17 cellular contexts compared by ENCODE assay signal in genomic region chr18:14949800-14950415, GRCh38.
DNase-seq lines count a peak whose midpoint lies in the region; ATAC-seq and TF ChIP-seq lines count a peak whose summit lies in the region.
"Had no signal": no experiment of that assay in that cellular context is flagged by ENCODE, and none has a peak within 500 bp of the region (broad histone marks: within the 10 kb centered on the region; RNA-seq: fewer than 3 reads in every experiment).

No MANE protein-coding gene starts in this region.

- intact Hi-C loops in PC-3 (cut with micrococcal nuclease) = loop anchor here (1.0 kb wide), 1 partner anchor 16 kb away; no protein-coding TSS in a partner anchor

- no peaks in the 10 kb centered on the region for H3F3A ChIP-seq in PC-3 (ENCODE audit: low read length, unreplicated experiment)

- no peak overlapping the region for H3K4me3 ChIP-seq in PC-3 (ENCODE audit: low read length)
- H3K4me3 ChIP-seq: BLaER1 had no signal

- peak; percentile 84 for ATAC-seq in PC-3
- ATAC-seq: CD8-positive, alpha-beta T cell; HepG2 had no signal

- no peak overlapping the region for H3K9ac ChIP-seq in PC-3 (ENCODE audit: low read length)
- H3K9ac ChIP-seq: BLaER1 had no signal

- no peak for TF ChIP-seq CTCF in PC-3 (conservative IDR thresholded peaks at IDR 0.05; ENCODE audit: low read depth, low read length)
- TF ChIP-seq CTCF in GM13977 (IDR thresholded peaks at IDR 0.05; ENCODE audit: extremely low read depth, insufficient read depth, missing control alignments) = no peak

- DNase-seq in M059J (ENCODE audit: low read depth) (peak; percentile 79), PC-3 (peak; percentile 69), fibroblast of gingiva (ENCODE audit: low read depth) (peak; percentile 58), ureter (ENCODE audit: low spot score) (peak; percentile 7), CD1c-positive myeloid dendritic cell (ENCODE audit: extremely low spot score) (no peak), GM13977 (ENCODE audit: low spot score) (no peak)
- no peak for DNase-seq in activated naive CD4-positive, alpha-beta T cell treated with anti-CD3 and anti-CD28 coated beads, Interleukin-2, amount 50 U/mL, for 16 hours
- DNase-seq: CD8-positive, alpha-beta T cell; DMS53; EL; KG1; NCI-H1436; NCI-H1930; NK-92 treated with Interleukin-12 subunit alpha and Interleukin-12 subunit beta, amount 100 ng/mL, for 24 hours had no signal

- no peaks in the 10 kb centered on the region for H4K20me1 ChIP-seq in PC-3 (ENCODE audit: low read length)
- H4K20me1 ChIP-seq: BLaER1 had no signal

- H3K9me2 ChIP-seq in PC-3 (replicated peaks; ENCODE audit: low read length) = no peaks in the 10 kb centered on the region; the same call in 1 of the 2 replicates

- H3K27ac ChIP-seq in PC-3 (ENCODE audit: low read length) = no peak overlapping the region
- H3K27ac ChIP-seq: BLaER1, RWPE1 had no signal

- POLR2A ChIA-PET in PC-3 (lab: Charles Lee; ENCODE audit: unreplicated experiment) = no interaction called here

- H3K4me1 ChIP-seq in PC-3 (ENCODE audit: insufficient read depth, low read length) = peaks cover 12% of the 10 kb centered on the region
- H3K4me1 ChIP-seq: BLaER1 had no signal

- H2AFZ ChIP-seq in PC-3 (ENCODE audit: low read length) = 0 out of 2 replicates have a peak overlapping the region, but pooled peaks have one; percentile 12

- no peaks in the 10 kb centered on the region for H3K9me3 ChIP-seq in PC-3 (ENCODE audit: low read length)
- H3K9me3 ChIP-seq: BLaER1 had no signal

- in situ Hi-C loops in GM13977 (cut with MboI; ENCODE audit: low pct_unique_long_range_greater_than_20kb, low sequenced_read_pairs, unreplicated experiment) = no loop called here

- H3K27me3 ChIP-seq in PC-3 (ENCODE audit: low read length) = no peaks in the 10 kb centered on the region
- H3K27me3 ChIP-seq: BLaER1 had no signal

- H3K79me2 ChIP-seq in PC-3 (ENCODE audit: low read length) = no peaks in the 10 kb centered on the region

- CTCF ChIA-PET in PC-3 (lab: Charles Lee) = no interaction called here

- H3K4me2 ChIP-seq in PC-3 (ENCODE audit: low read length) = no peak overlapping the region; the same call in 1 of the 2 replicates
- H3K4me2 ChIP-seq: BLaER1 had no signal

- no peaks in the 10 kb centered on the region for H3K36me3 ChIP-seq in PC-3 (ENCODE audit: low read depth, low read length)
- H3K36me3 ChIP-seq: BLaER1 had no signal

- BruUV-seq in PC-3 (replicated peaks; lab: Mats Ljungman, UMichigan) = no TSS peak

Comparison
In these comparisons a context has a peak if more than half of its experiments do, and no peak if none do; other contexts are left out.
1. DNase-seq: peak in M059J (single experiment), PC-3 (single experiment), fibroblast of gingiva (single experiment) and ureter (single experiment); none in CD1c-positive myeloid dendritic cell (single experiment), activated naive CD4-positive, alpha-beta T cell treated with anti-CD3 and anti-CD28 coated beads, Interleukin-2, amount 50 U/mL, for 16 hours (single experiment) and GM13977 (single experiment).